8 cellular contexts compared by ENCODE assay signal in the genomic region with DNA sequence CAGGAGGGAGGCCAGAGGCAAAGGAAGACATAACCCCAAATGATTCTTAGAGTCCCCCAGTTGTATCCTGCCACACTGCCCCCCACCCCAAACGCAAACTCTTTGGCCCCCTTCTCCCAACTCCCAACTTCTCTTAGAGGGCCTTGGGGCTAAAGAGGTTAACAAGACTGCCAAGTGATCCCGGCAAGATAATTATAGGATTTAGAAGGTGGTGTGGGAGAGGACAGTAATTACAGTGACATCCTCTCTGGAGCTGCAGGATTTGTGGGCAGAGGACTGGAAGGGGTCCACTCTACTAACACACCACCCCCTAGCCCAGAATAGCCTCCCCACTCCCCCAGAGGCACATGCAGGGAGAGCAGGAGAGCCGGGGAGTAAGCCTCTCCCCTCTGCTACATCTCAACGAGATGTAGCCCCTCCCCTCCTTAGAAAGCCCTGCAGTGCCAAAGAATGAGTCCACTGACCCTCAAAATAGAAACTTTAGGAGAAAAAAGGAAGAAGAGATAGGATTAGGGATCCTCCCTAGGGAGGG. TPM values are rescaled to one million over a fixed set of nuclear protein-coding genes. Genes with fewer than 3 reads are reported as not detected.
DNase-seq lines count a peak whose midpoint lies in the region; ATAC-seq and TF ChIP-seq lines count a peak whose summit lies in the region.

No MANE protein-coding gene starts in this region.

- intact Hi-C loops in psoas muscle (cut with DNase I): loop anchor here (2.0 to 5.0 kb wide), 3 partner anchors 61 to 290 kb away; no protein-coding TSS in a partner anchor

- CTCF ChIA-PET in RWPE1 (lab: Yijun Ruan, JAX): interaction anchor here (0.6 to 2.1 kb wide), 8 partner anchors 13 to 452 kb away, joined by 3 to 11 read pairs (median 4); a partner anchor contains a TSS

- ATAC-seq in psoas muscle: peak in 1 of 4 donors; percentile 12
- ATAC-seq in HG03457 (IDR thresholded peaks at IDR 0.05; ENCODE audit: unreplicated experiment): no peak

- H3K4me1 ChIP-seq in fibroblast of lung (ENCODE audit: control insufficient read depth, extremely low read depth, insufficient read depth, low read length) (peaks cover 9% of the 10 kb centered on the region), psoas muscle (no peaks in the 10 kb centered on the region)

- TF ChIP-seq CTCF in RWPE1 (conservative IDR thresholded peaks at IDR 0.05; ENCODE audit: low read depth): no peak
- peak in 1 of 2 donors; percentile 0 for TF ChIP-seq CTCF in fibroblast of lung (conservative IDR thresholded peaks at IDR 0.05 in 1 of 2, IDR thresholded peaks at IDR 0.05 in 1 of 2; ENCODE audit: low read depth in 1 of 2, low read length in 2 of 2)
- no peak for TF ChIP-seq CTCF in psoas muscle (IDR thresholded peaks at IDR 0.05)

- POLR2A ChIA-PET in RWPE1 (lab: Yijun Ruan, JAX; ENCODE audit: low non-redundant PET): interaction anchor here (0.5 kb wide), 1 partner anchor 147 kb away, joined by 3 read pairs; no protein-coding TSS in a partner anchor

- H3K27me3 ChIP-seq in fibroblast of lung (ENCODE audit: control insufficient read depth, insufficient read depth, low read length): no peaks in the 10 kb centered on the region
- no peaks in the 10 kb centered on the region for H3K27me3 ChIP-seq in psoas muscle (ENCODE audit: insufficient read depth in 3 of 3, low read length in 2 of 3)

- peak overlapping the region; percentile 86 for H3K4me2 ChIP-seq in fibroblast of lung (ENCODE audit: extremely low read depth, insufficient read depth, low read length)

- H3K9ac ChIP-seq in fibroblast of lung (ENCODE audit: insufficient read depth, low read length): peak overlapping the region; percentile 16

- H3K79me2 ChIP-seq in fibroblast of lung (ENCODE audit: control insufficient read depth, insufficient read depth, low read length): no peaks in the 10 kb centered on the region

- H2AFZ ChIP-seq in fibroblast of lung (ENCODE audit: low read length): peak overlapping the region; percentile 68

- H3K9me3 ChIP-seq in fibroblast of lung (ENCODE audit: control insufficient read depth, insufficient read depth, low read depth, low read length) (no peaks in the 10 kb centered on the region), psoas muscle (no peaks in the 10 kb centered on the region)

- H4K20me1 ChIP-seq in fibroblast of lung (ENCODE audit: control insufficient read depth, extremely low read depth, insufficient read depth, low read length): no peaks in the 10 kb centered on the region

- 12 to 15% (median 13%) methylated on average over 4 of the region's 4 CpGs for WGBS in psoas muscle, 3 donors

- H3K27ac ChIP-seq in RWPE1 (peak overlapping the region; percentile 81), fibroblast of lung (ENCODE audit: insufficient read depth, low read length) (peak overlapping the region; percentile 55), psoas muscle (no peak overlapping the region)

- DNase-seq in NCI-H2196 (lab: John Stamatoyannopoulos, UW; ENCODE audit: unreplicated experiment) (peak; percentile 25), NCI-H2196 treated with DMSO at 0.1 percent for 48 hours (lab: John Stamatoyannopoulos, UW; ENCODE audit: unreplicated experiment) (no peak), RWPE1 (ENCODE audit: low spot score) (no peak), fibroblast of lung (ENCODE audit: low read depth in 2 of 2) (no peak), psoas muscle (no peak), epidermal melanocyte (ENCODE audit: insufficient read length, low spot score) (no peak)
- no peak for DNase-seq in activated effector memory CD4-positive, alpha-beta T cell treated with Interleukin-2 at 50 U/mL for 16 hours

- H3K4me3 ChIP-seq in fibroblast of lung (replicated peaks in 1 of 4; ENCODE audit: control extremely low read depth in 1 of 4, insufficient read depth in 1 of 4, low read depth in 3 of 4, low read length in 4 of 4) (peak overlapping the region; percentile 20 to 90 (median 64)), psoas muscle (peak overlapping the region; percentile 64)

- H3K36me3 ChIP-seq in fibroblast of lung (ENCODE audit: control insufficient read depth, insufficient read depth, low read length): no peaks in the 10 kb centered on the region
- no peaks in the 10 kb centered on the region for H3K36me3 ChIP-seq in psoas muscle (ENCODE audit: insufficient read depth in 1 of 2, low read depth in 1 of 2)

RNA-seq across cellular contexts. Expression of a gene that starts 5.3 kb away (rescaled TPM):
- total RNA-seq in fibroblast of lung: 3.1 and 4.3 TPM in 2 replicates
- polyA plus RNA-seq in fibroblast of lung: 9.4 and 11.1 TPM in 2 replicates
- polyA plus RNA-seq in fibroblast of lung (2012): 19.1 and 23.6 TPM in 2 replicates
- 27.3 and 38.4 TPM in 2 replicates for polyA minus RNA-seq in fibroblast of lung (ENCODE audit: low replicate concordance)
- 1 to 10 TPM in 3 of 4 donors, under 1 TPM in 1; 0.88 to 4.8 (median 1.4) TPM for total RNA-seq in psoas muscle
- 1 to 10 TPM in 2 of 3 donors, under 1 TPM in 1; 0.34 to 3.7 (median 2.3) TPM for polyA plus RNA-seq in psoas muscle

RNA-seq across cellular contexts. Expression of a gene that starts 8.8 kb away (rescaled TPM):
- total RNA-seq in fibroblast of lung: 3,001 and 3,424 TPM in 2 replicates
- 2,890 and 3,456 TPM in 2 replicates for polyA plus RNA-seq in fibroblast of lung
- 2,634 and 2,984 TPM in 2 replicates for polyA plus RNA-seq in fibroblast of lung (2012)
- polyA minus RNA-seq in fibroblast of lung (ENCODE audit: low replicate concordance): 405 and 549 TPM in 2 replicates
- total RNA-seq in psoas muscle: 1,000 to 10,000 TPM in 2 of 4 donors, 100 to 1,000 TPM in 2; 592 to 1,401 (median 983) TPM
- 1,000 to 10,000 TPM; 1,147 to 2,407 (median 1,257) TPM for polyA plus RNA-seq in psoas muscle

RNA-seq across cellular contexts. Expression of a gene that starts 17.5 kb away (rescaled TPM):
- total RNA-seq in fibroblast of lung (12.1 and 49.2 TPM in 2 replicates), psoas muscle (10 to 100 TPM; 11.4 to 25.4 (median 16.0) TPM)
- polyA plus RNA-seq in fibroblast of lung (11.1 and 16.7 TPM in 2 replicates), psoas muscle (10 to 100 TPM in 2 of 3 donors, 1 to 10 TPM in 1; 7.0 to 14.0 (median 11.9) TPM)
- 12.2 and 18.0 TPM in 2 replicates for polyA plus RNA-seq in fibroblast of lung (2012)
- polyA minus RNA-seq in fibroblast of lung (ENCODE audit: low replicate concordance): 5.8 and 17.1 TPM in 2 replicates

RNA-seq across cellular contexts. Expression of a gene that starts 21.8 kb away (rescaled TPM):
- total RNA-seq in fibroblast of lung (90.9 and 103 TPM in 2 replicates), psoas muscle (100 to 1,000 TPM; 127 to 193 (median 165) TPM)
- polyA plus RNA-seq in fibroblast of lung (163 and 240 TPM in 2 replicates), psoas muscle (100 to 1,000 TPM; 185 to 260 (median 228) TPM)
- polyA plus RNA-seq in fibroblast of lung (2012): 197 and 272 TPM in 2 replicates
- polyA minus RNA-seq in fibroblast of lung (ENCODE audit: low replicate concordance): 56.6 and 74.8 TPM in 2 replicates

RNA-seq across cellular contexts. Expression of a gene that starts 29.9 kb away (rescaled TPM):
- total RNA-seq in fibroblast of lung (40.3 and 130 TPM in 2 replicates), psoas muscle (100 to 1,000 TPM; 297 to 433 (median 350) TPM)
- polyA plus RNA-seq in fibroblast of lung (42.7 and 46.4 TPM in 2 replicates), psoas muscle (100 to 1,000 TPM in 2 of 3 donors, 10 to 100 TPM in 1; 51.8 to 254 (median 152) TPM)
- polyA plus RNA-seq in fibroblast of lung (2012): 69.4 and 83.1 TPM in 2 replicates
- 129 and 132 TPM in 2 replicates for polyA minus RNA-seq in fibroblast of lung (ENCODE audit: low replicate concordance)
